Comparison of ENCODE assay signal across 9 cellular contexts in the genomic region with DNA sequence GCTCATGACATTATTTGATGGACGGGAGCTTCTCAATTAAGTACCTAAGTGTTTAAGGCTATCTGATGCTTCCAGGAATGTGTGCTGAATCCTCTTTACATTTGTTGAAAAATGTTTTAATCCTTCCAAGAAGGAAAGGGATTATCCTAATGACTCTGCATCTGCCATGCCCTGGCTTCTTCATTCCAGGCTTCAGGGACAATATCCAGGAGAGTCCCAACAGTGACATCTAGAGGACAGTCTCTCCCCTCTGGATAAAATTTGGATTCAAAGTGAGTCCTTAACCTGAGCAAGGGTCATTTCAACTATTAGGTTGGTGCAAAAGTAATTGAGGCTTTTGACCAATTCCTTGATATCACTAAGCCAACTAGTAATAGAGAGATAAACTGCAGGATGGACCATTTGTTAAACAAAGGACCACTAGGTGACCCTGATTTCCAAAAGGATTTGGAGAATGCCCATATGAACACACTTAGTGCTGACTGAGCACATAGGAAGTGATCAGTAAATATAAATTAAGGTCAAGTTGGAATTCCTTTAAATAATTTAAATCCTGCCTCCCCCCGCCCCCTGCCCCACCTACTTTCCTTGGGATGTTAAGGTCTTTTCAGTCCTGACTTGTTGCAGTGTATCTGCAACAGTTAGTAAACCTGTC. TPM values are rescaled to one million over a fixed set of nuclear protein-coding genes. Genes with fewer than 3 reads are reported as not detected.
A peak's percentile ranks its signal among the peaks of the same experiment; 100 is the strongest.
DNase-seq lines count a peak whose midpoint lies in the region; ATAC-seq, FAIRE-seq and TF ChIP-seq lines count a peak whose summit lies in the region.
"Had no signal": no experiment of that assay in that cellular context is flagged by ENCODE, and none has a peak within 500 bp of the region (broad histone marks: within the 10 kb centered on the region; RNA-seq: fewer than 3 reads in every experiment).

No MANE protein-coding gene starts in this region.

- POLR2A ChIA-PET in T-cell (lab: Charles Lee): interaction anchor here in 1 of 2 donors (0.6 to 1.0 kb wide), 2 partner anchors 13 to 20 kb away, joined by 3 read pairs; no protein-coding TSS in a partner anchor

- ATAC-seq in T-cell (replicated peaks in 1 of 4) (no peak), HG02678 (IDR thresholded peaks at IDR 0.05; ENCODE audit: unreplicated experiment) (no peak)

- CTCF ChIA-PET in T-cell (lab: Charles Lee): interaction anchor here in 1 of 2 donors (0.6 to 1.2 kb wide), 3 partner anchors 13 to 1783 kb away, joined by 3 to 7 read pairs (median 3); no protein-coding TSS in a partner anchor

- peak; percentile 64 for TF ChIP-seq CTCF in NB4 (IDR thresholded peaks at IDR 0.05; ENCODE audit: low read depth, low read length)

- no peak for TF ChIP-seq POLR2A in NB4 (IDR thresholded peaks at IDR 0.05; ENCODE audit: extremely low read depth, insufficient read length)

- H3K27me3 Mint-ChIP-seq in T-cell: no peaks in the 10 kb centered on the region

- no peak overlapping the region for H3K4me3 ChIP-seq in NB4 (ENCODE audit: low read depth, low read length)
- H3K4me3 ChIP-seq: BLaER1 had no signal

- FAIRE-seq in frontal cortex (lab: Jason Lieb, UNC): no peak

- peaks cover 66% of the 10 kb centered on the region for H3K36me3 Mint-ChIP-seq in T-cell

- H3K27ac Mint-ChIP-seq in T-cell: peak overlapping the region; percentile 98

- DNase-seq in NCI-H187 treated with DMSO at 0.1 percent for 48 hours (lab: John Stamatoyannopoulos, UW) (peak; percentile 15), NCI-H187 (lab: John Stamatoyannopoulos, UW) (no peak), NB4 (ENCODE audit: low read depth) (peak; percentile 37), T-cell (no peak), frontal cortex (ENCODE audit: low spot score in 2 of 2) (peak; percentile 8 to 41), renal cortical epithelial cell (ENCODE audit: low read depth) (peak; percentile 51)
- no peak for DNase-seq in stimulated activated CD4-positive, alpha-beta T cell treated with anti-CD3 and anti-CD28 coated beads, Interleukin-12 subunit alpha, Interleukin-12 subunit beta, amount 100 ng/mL, for 4 hours

- H3K9me3 Mint-ChIP-seq in T-cell: no peaks in the 10 kb centered on the region

- H3K4me3 Mint-ChIP-seq in T-cell: no peak overlapping the region

- peaks cover 84 to 95% (median 94%) of the 10 kb centered on the region in 3 donors for H3K4me1 Mint-ChIP-seq in T-cell

RNA-seq across cellular contexts. Expression of gene TNFSF8, which starts 19.1 kb away (rescaled TPM):
- total RNA-seq in T-cell (100 to 1,000 TPM in 1 of 5 donors, 10 to 100 TPM in 4; 42.9 to 102 (median 63.4) TPM), frontal cortex (under 0.01 TPM), renal cortical epithelial cell (not detected in 2 replicates)

Comparison
In these comparisons a context has a peak if more than half of its experiments do, and no peak if none do; other contexts are left out.
1. DNase-seq: peak in NCI-H187 treated with DMSO at 0.1 percent for 48 hours (single experiment), NB4 (single experiment), frontal cortex (2 of 2) and renal cortical epithelial cell (single experiment); none in NCI-H187 (0 of 2), T-cell (0 of 34) and stimulated activated CD4-positive, alpha-beta T cell treated with anti-CD3 and anti-CD28 coated beads, Interleukin-12 subunit alpha, Interleukin-12 subunit beta, amount 100 ng/mL, for 4 hours (single experiment).
2. RNA of gene TNFSF8, which starts 19.1 kb away (total RNA-seq): 42.9 to 102 TPM in T-cell; under 0.01 TPM in frontal cortex (single experiment) and not detected in renal cortical epithelial cell; every median in the first group is over 10 times any median in the second.